In genomic region chr3:9730747-9731205, GRCh38 we compare ENCODE assay signal across 8 cellular contexts. TPM values are rescaled to one million over a fixed set of nuclear protein-coding genes. Genes with fewer than 3 reads are reported as not detected.
DNase-seq lines count a peak whose midpoint lies in the region; ATAC-seq, FAIRE-seq and TF ChIP-seq lines count a peak whose summit lies in the region.

No MANE protein-coding gene starts in this region.

- H3K36me3 ChIP-seq in GM23338 (ENCODE audit: insufficient read depth) (peaks cover 7% of the 10 kb centered on the region; the same call in 1 of the 2 replicates), K562 (ENCODE audit: control insufficient read depth, insufficient read depth, low read length) (peaks cover 30% of the 10 kb centered on the region), testis (ENCODE audit: low read depth, missing control alignments) (no peaks in the 10 kb centered on the region)

- peak overlapping the region; percentile 57 to 78; a peak in 3 of 4 replicates for H3K9ac ChIP-seq in K562 (ENCODE audit: insufficient read depth in 1 of 2, low read depth in 2 of 2, low read length in 2 of 2)

- DNase-seq in NCI-H2227 (lab: John Stamatoyannopoulos, UW; ENCODE audit: unreplicated experiment) = peak; percentile 89
- no peak for DNase-seq in NCI-H2227 treated with DMSO at 0.1 percent for 48 hours (lab: John Stamatoyannopoulos, UW)
- peak; percentile 96 for DNase-seq in GM23338 (ENCODE audit: low spot score)
- DNase-seq in LNCaP clone FGC (ENCODE audit: low read depth) = no peak
- DNase-seq in K562 (ENCODE audit: extremely low read depth in 1 of 4, low spot score in 3 of 4) = peak in 1 of 4 experiments; percentile 41
- DNase-seq in left colon = no peak
- DNase-seq in testis = no peak
- no peak for DNase-seq in NOMO-1 treated with DMSO at 0.1 percent for 48 hours (lab: John Stamatoyannopoulos, UW; ENCODE audit: unreplicated experiment)

- H3F3A ChIP-seq in GM23338 (replicated peaks; ENCODE audit: low read depth) = 0 out of 2 replicates have a peak, but pooled peaks cover 8% of the 10 kb centered on the region

- H3K9me3 Mint-ChIP-seq in GM23338 = no peaks in the 10 kb centered on the region

- peaks cover 25% of the 10 kb centered on the region for H3K4me1 Mint-ChIP-seq in GM23338

- POLR2A ChIA-PET in K562 (lab: Yijun Ruan, JAX) = interaction anchor here (0.5 to 5.9 kb wide), 10 partner anchors 9 to 590 kb away, joined by 3 to 60 read pairs (median 5); partner anchors contain the start of genes OGG1, SEC13 and THUMPD3

- H2AFZ ChIP-seq in GM23338 (peak overlapping the region; percentile 77), K562 (ENCODE audit: low read depth, low read length) (peak overlapping the region; percentile 95)

- TF ChIP-seq CTCF in GM23338 (conservative IDR thresholded peaks at IDR 0.05; ENCODE audit: low read depth in 2 of 2) = no peak
- no peak for TF ChIP-seq CTCF in LNCaP clone FGC (IDR thresholded peaks at IDR 0.05; ENCODE audit: control insufficient read depth, extremely low read depth, insufficient read depth)
- no peak for TF ChIP-seq CTCF in K562 (IDR thresholded peaks at IDR 0.05 in 2 of 3, conservative IDR thresholded peaks at IDR 0.05 in 1 of 3; ENCODE audit: insufficient read depth in 2 of 3, low read depth in 1 of 3, low read length in 3 of 3)
- TF ChIP-seq CTCF in testis (IDR thresholded peaks at IDR 0.05) = peak in 1 of 3 experiments; percentile 18

- TF ChIP-seq RAD21 in K562 (CRISPR knock-in tag; conservative IDR thresholded peaks at IDR 0.05 in 1 of 2, IDR thresholded peaks at IDR 0.05 in 1 of 2) = no peak

- no peaks in the 10 kb centered on the region for H3K9me1 ChIP-seq in K562 (ENCODE audit: control insufficient read depth, insufficient read depth, low read length)

- H3K4me2 ChIP-seq in GM23338 (peak overlapping the region; percentile 75), K562 (ENCODE audit: insufficient read depth, low read length) (peak overlapping the region; percentile 79)

- H3K27ac ChIP-seq in GM23338 (ENCODE audit: low read depth) (peak overlapping the region; percentile 74), K562 (ENCODE audit: extremely low read depth, low read depth, low read length) (peak overlapping the region; percentile 64; the same call in 2 of the 3 replicates), testis (peak overlapping the region; percentile 94 to 97)

- CTCF ChIA-PET in K562 (lab: Yijun Ruan, JAX; ENCODE audit: low intra/inter-chr PET ratio) = no interaction called here

- FAIRE-seq in K562 (lab: Jason Lieb, UNC) = no peak

- peaks cover 24% of the 10 kb centered on the region for H3K36me3 Mint-ChIP-seq in GM23338 (ENCODE audit: low read depth)

- ATAC-seq in GM23338 = peak; percentile 71
- peak; percentile 69 for ATAC-seq in K562
- ATAC-seq in left colon = peak; percentile 66

- peaks cover 25% of the 10 kb centered on the region for H4K20me1 ChIP-seq in GM23338 (replicated peaks; ENCODE audit: insufficient read depth)
- peaks cover 16% of the 10 kb centered on the region for H4K20me1 ChIP-seq in K562 (replicated peaks; ENCODE audit: control insufficient read depth, insufficient read depth, low read length)

- under 1% methylated on average over 15 of the region's 16 CpGs for WGBS in K562 (ENCODE audit: insufficient coverage, low coverage, missing lambda C conversion rate)
- WGBS in testis, 2 donors = 1% methylated on average over 15 of the region's 16 CpGs

- H3K4me3 ChIP-seq in GM23338 = peak overlapping the region; percentile 91
- peak overlapping the region; percentile 97 for H3K4me3 ChIP-seq in LNCaP clone FGC (ENCODE audit: low read depth, low read length)
- H3K4me3 ChIP-seq in K562 = peak overlapping the region; percentile 93
- H3K4me3 ChIP-seq in testis = peak overlapping the region; percentile 85 to 91

- H3K27me3 ChIP-seq in GM23338 (ENCODE audit: insufficient read depth) (no peaks in the 10 kb centered on the region), K562 (ENCODE audit: control insufficient read depth in 2 of 2, insufficient read depth in 2 of 2, low read length in 2 of 2) (no peaks in the 10 kb centered on the region), testis (no peaks in the 10 kb centered on the region)

- H3K9me3 ChIP-seq in K562 (replicated peaks; ENCODE audit: control insufficient read depth, insufficient read depth, low read depth, low read length) = no peaks in the 10 kb centered on the region
- H3K9me3 ChIP-seq in testis = no peaks in the 10 kb centered on the region

- peaks cover 4% of the 10 kb centered on the region for H3K27me3 Mint-ChIP-seq in GM23338 (ENCODE audit: insufficient read depth, low read depth, poor library complexity)

- intact Hi-C loops in K562 (cut with micrococcal nuclease) = loop anchor here (1.0 kb wide), 1 partner anchor 19 kb away; the partner anchor contains the start of gene OGG1
- intact Hi-C loops in left colon (cut with DNase I, micrococcal nuclease) = no loop called here
- intact Hi-C loops in testis (cut with DNase I; ENCODE audit: low total_unique reads) = no loop called here

- BruUV-seq in K562 (replicated peaks; lab: Mats Ljungman, UMichigan) = no TSS peak

- H3K79me2 ChIP-seq in GM23338 (replicated peaks; ENCODE audit: insufficient read depth) (peaks cover 36% of the 10 kb centered on the region), K562 (ENCODE audit: control insufficient read depth, insufficient read depth, low read length) (peaks cover 40% of the 10 kb centered on the region)

- H3K9me2 ChIP-seq in GM23338 (ENCODE audit: insufficient read depth) = no peaks in the 10 kb centered on the region

- in situ Hi-C loops in K562 (cut with MboI) = no loop called here

- TF ChIP-seq POLR2A in K562 (conservative IDR thresholded peaks at IDR 0.05) = no peak
- TF ChIP-seq POLR2A in testis (IDR thresholded peaks at IDR 0.05) = no peak

- peak overlapping the region; percentile 70 for H3K27ac Mint-ChIP-seq in GM23338

- peak overlapping the region; percentile 81 for H3K4me3 Mint-ChIP-seq in GM23338

- no peak for TF ChIP-seq EP300 in K562 (IDR thresholded peaks at IDR 0.05; ENCODE audit: low read length)

- H3K4me1 ChIP-seq in GM23338 (ENCODE audit: insufficient read depth) (peaks cover 16% of the 10 kb centered on the region), K562 (replicated peaks in 1 of 2; ENCODE audit: control insufficient read depth in 2 of 2, insufficient read depth in 2 of 2, low read length in 2 of 2) (peaks cover 34 to 36% of the 10 kb centered on the region in 2 experiments), testis (peaks cover 14% of the 10 kb centered on the region)

RNA-seq across cellular contexts. Expression of gene BRPF1, which starts 0.8 kb away (rescaled TPM):
- total RNA-seq in GM23338 (2014; rRNA removed; shearing (Covaris generic)) = 23.7 and 24.7 TPM in 2 replicates
- 6.3 and 8.0 TPM in 2 replicates for polyA plus RNA-seq in GM23338 (2016; fragmentation: Nextera tagmentation; extraction: Ambion mirVana)
- 33.6 and 67.8 TPM in 2 replicates for total RNA-seq in K562 (2011; cell fraction: chromatin; rRNA removed; ENCODE audit: low replicate concordance)
- 33.7 and 49.2 TPM in 2 replicates for total RNA-seq in K562 (2011; cell fraction: nucleolus; rRNA removed)
- 26.6 and 32.0 TPM in 2 replicates for total RNA-seq in K562 (2011; cell fraction: nucleoplasm; rRNA removed)
- 29.9 and 38.9 TPM in 2 replicates for total RNA-seq in K562 (2014; rRNA removed)
- total RNA-seq in K562 (2014; rRNA removed; fragmentation: Illumina TruSeq; extraction: Trizol) = 12.6 and 13.5 TPM in 2 replicates
- 23.5 and 25.5 TPM in 2 replicates for total RNA-seq in K562 (2015; rRNA removed; fragmentation: Illumina TruSeq; extraction: Trizol)
- total RNA-seq in K562 (2021) = 40.2 and 40.6 TPM in 2 replicates
- 12.7 and 16.6 TPM in 2 replicates for polyA plus RNA-seq in K562 (2011; rRNA removed)
- 12.3 and 19.3 TPM in 2 replicates for polyA plus RNA-seq in K562 (2011; cell fraction: cytosol; rRNA removed)
- 46.8 and 95.4 TPM in 2 replicates for polyA plus RNA-seq in K562 (2011; cell fraction: nucleus; rRNA removed)
- polyA plus RNA-seq in K562 (2012) = 23.7 and 24.3 TPM in 2 replicates
- 26.7 and 30.5 TPM in 2 replicates for polyA plus RNA-seq in K562 (2014; fragmentation: Illumina TruSeq; extraction: Trizol)
- polyA plus RNA-seq in K562 (2014; fragmentation: Nextera tagmentation; extraction: Ambion mirVana) = 1 to 10 TPM; 1.1 to 1.4 TPM
- polyA plus RNA-seq in K562 (2014; rRNA removed) = 26.0 and 32.8 TPM in 2 replicates
- 14.6 and 16.9 TPM in 2 replicates for polyA minus RNA-seq in K562 (2011; rRNA and poly(A)+ RNA removed)
- 15.2 and 22.2 TPM in 2 replicates for polyA minus RNA-seq in K562 (2011; cell fraction: cytosol; rRNA and poly(A)+ RNA removed)
- 24.9 and 29.5 TPM in 2 replicates for polyA minus RNA-seq in K562 (2011; cell fraction: nucleus; rRNA and poly(A)+ RNA removed)
- 10 to 100 TPM; 14.0 to 15.9 TPM for total RNA-seq in left colon
- total RNA-seq in testis = 10 to 100 TPM; 55.1 to 58.4 TPM
- 47.4 TPM for polyA plus RNA-seq in testis (ENCODE audit: insufficient read depth, low read depth, low replicate concordance)

RNA-seq across cellular contexts. Expression of gene OGG1, which starts 19.0 kb away (rescaled TPM):
- 25.4 and 27.6 TPM in 2 replicates for total RNA-seq in GM23338 (2014; rRNA removed; shearing (Covaris generic))
- polyA plus RNA-seq in GM23338 (2016; fragmentation: Nextera tagmentation; extraction: Ambion mirVana) (17.4 and 20.6 TPM in 2 replicates), K562 (2011; rRNA removed) (26.6 and 31.0 TPM in 2 replicates), K562 (2014; fragmentation: Illumina TruSeq; extraction: Trizol) (32.3 and 33.0 TPM in 2 replicates), K562 (2014; fragmentation: Nextera tagmentation; extraction: Ambion mirVana) (10 to 100 TPM in 1 of 2 experiments, 1 to 10 TPM in 1; 6.6 to 12.0 TPM), K562 (2014; rRNA removed) (24.4 and 26.5 TPM in 2 replicates), testis (ENCODE audit: insufficient read depth, low read depth, low replicate concordance) (18.8 TPM)
- total RNA-seq in K562 (2011; cell fraction: chromatin; rRNA removed; ENCODE audit: low replicate concordance) = 74.9 and 150 TPM in 2 replicates
- total RNA-seq in K562 (2011; cell fraction: nucleolus; rRNA removed) = 93.6 and 122 TPM in 2 replicates
- total RNA-seq in K562 (2011; cell fraction: nucleoplasm; rRNA removed) = 99.4 and 140 TPM in 2 replicates
- total RNA-seq in K562 (2014; rRNA removed) (27.6 and 39.3 TPM in 2 replicates), K562 (2014; rRNA removed; fragmentation: Illumina TruSeq; extraction: Trizol) (14.6 and 18.2 TPM in 2 replicates), K562 (2015; rRNA removed; fragmentation: Illumina TruSeq; extraction: Trizol) (26.4 and 27.5 TPM in 2 replicates), K562 (2021) (23.6 and 25.7 TPM in 2 replicates), left colon (10 to 100 TPM; 23.8 to 25.0 TPM), testis (10 to 100 TPM; 30.3 to 36.4 TPM)
- polyA plus RNA-seq in K562 (2011; cell fraction: cytosol; rRNA removed) = 27.6 and 51.7 TPM in 2 replicates
- 41.4 and 56.0 TPM in 2 replicates for polyA plus RNA-seq in K562 (2011; cell fraction: nucleus; rRNA removed)
- polyA plus RNA-seq in K562 (2012) = 23.4 and 31.1 TPM in 2 replicates
- polyA minus RNA-seq in K562 (2011; rRNA and poly(A)+ RNA removed) = 38.9 and 47.9 TPM in 2 replicates
- polyA minus RNA-seq in K562 (2011; cell fraction: cytosol; rRNA and poly(A)+ RNA removed) = 16.7 and 29.9 TPM in 2 replicates
- polyA minus RNA-seq in K562 (2011; cell fraction: nucleus; rRNA and poly(A)+ RNA removed) = 52.4 and 57.1 TPM in 2 replicates

RNA-seq across cellular contexts. Expression of gene CPNE9, which starts 27.1 kb away (rescaled TPM):
- 7.8 and 8.8 TPM in 2 replicates for total RNA-seq in GM23338 (2014; rRNA removed; shearing (Covaris generic))
- polyA plus RNA-seq in GM23338 (2016; fragmentation: Nextera tagmentation; extraction: Ambion mirVana) (6.2 and 7.0 TPM in 2 replicates), K562 (2011; rRNA removed) (0.19 and 0.33 TPM in 2 replicates), K562 (2014; fragmentation: Illumina TruSeq; extraction: Trizol) (0.51 TPM in 1 of 2 replicates, not detected in the other), K562 (2014; fragmentation: Nextera tagmentation; extraction: Ambion mirVana) (under 1 TPM; 0.25 to 0.56 TPM), K562 (2014; rRNA removed) (0.24 and 0.34 TPM in 2 replicates), testis (ENCODE audit: insufficient read depth, low read depth, low replicate concordance) (1.3 TPM)
- not detected in 2 replicates for total RNA-seq in K562 (2011; cell fraction: chromatin; rRNA removed; ENCODE audit: low replicate concordance)
- total RNA-seq in K562 (2011; cell fraction: nucleolus; rRNA removed) = not detected in 2 replicates
- 0.46 TPM in 1 of 2 replicates, not detected in the other for total RNA-seq in K562 (2011; cell fraction: nucleoplasm; rRNA removed)
- total RNA-seq in K562 (2014; rRNA removed) (0.49 TPM in 1 of 2 replicates, not detected in the other), K562 (2014; rRNA removed; fragmentation: Illumina TruSeq; extraction: Trizol) (0.22 TPM in 1 of 2 replicates, not detected in the other), K562 (2015; rRNA removed; fragmentation: Illumina TruSeq; extraction: Trizol) (0.33 TPM in 1 of 2 replicates, not detected in the other), K562 (2021) (not detected in 2 replicates), left colon (not detected), testis (1 to 10 TPM in 1 of 2 donors, under 1 TPM in 1; 0.31 to 1.4 TPM)
- polyA plus RNA-seq in K562 (2011; cell fraction: cytosol; rRNA removed) = 0.03 and 0.34 TPM in 2 replicates
- 0.33 and 0.48 TPM in 2 replicates for polyA plus RNA-seq in K562 (2011; cell fraction: nucleus; rRNA removed)
- 0.36 and 0.91 TPM in 2 replicates for polyA plus RNA-seq in K562 (2012)
- polyA minus RNA-seq in K562 (2011; rRNA and poly(A)+ RNA removed) = not detected in 2 replicates
- not detected in 2 replicates for polyA minus RNA-seq in K562 (2011; cell fraction: cytosol; rRNA and poly(A)+ RNA removed)
- polyA minus RNA-seq in K562 (2011; cell fraction: nucleus; rRNA and poly(A)+ RNA removed) = not detected in 2 replicates

RNA-seq across cellular contexts. Expression of gene CAMK1, which starts 39.0 kb away (rescaled TPM):
- total RNA-seq in GM23338 (2014; rRNA removed; shearing (Covaris generic)) = 3.1 and 4.4 TPM in 2 replicates
- polyA plus RNA-seq in GM23338 (2016; fragmentation: Nextera tagmentation; extraction: Ambion mirVana) = 4.4 and 4.9 TPM in 2 replicates
- total RNA-seq in K562 (2011; cell fraction: chromatin; rRNA removed; ENCODE audit: low replicate concordance) = 2.0 and 4.8 TPM in 2 replicates
- 4.2 and 4.6 TPM in 2 replicates for total RNA-seq in K562 (2011; cell fraction: nucleolus; rRNA removed)
- 2.3 and 3.2 TPM in 2 replicates for total RNA-seq in K562 (2011; cell fraction: nucleoplasm; rRNA removed)
- 10.7 and 13.9 TPM in 2 replicates for total RNA-seq in K562 (2014; rRNA removed)
- 4.4 and 4.7 TPM in 2 replicates for total RNA-seq in K562 (2014; rRNA removed; fragmentation: Illumina TruSeq; extraction: Trizol)
- 6.1 and 6.6 TPM in 2 replicates for total RNA-seq in K562 (2015; rRNA removed; fragmentation: Illumina TruSeq; extraction: Trizol)
- 5.2 and 6.2 TPM in 2 replicates for total RNA-seq in K562 (2021)
- 7.3 and 8.4 TPM in 2 replicates for polyA plus RNA-seq in K562 (2011; rRNA removed)
- 5.8 and 12.1 TPM in 2 replicates for polyA plus RNA-seq in K562 (2011; cell fraction: cytosol; rRNA removed)
- 6.0 and 9.9 TPM in 2 replicates for polyA plus RNA-seq in K562 (2011; cell fraction: nucleus; rRNA removed)
- 7.7 and 9.7 TPM in 2 replicates for polyA plus RNA-seq in K562 (2012)
- polyA plus RNA-seq in K562 (2014; fragmentation: Illumina TruSeq; extraction: Trizol) = 6.0 and 6.2 TPM in 2 replicates
- under 1 TPM; 0.23 to 0.39 TPM for polyA plus RNA-seq in K562 (2014; fragmentation: Nextera tagmentation; extraction: Ambion mirVana)
- polyA plus RNA-seq in K562 (2014; rRNA removed) = 7.7 and 10.6 TPM in 2 replicates
- 2.6 and 2.9 TPM in 2 replicates for polyA minus RNA-seq in K562 (2011; rRNA and poly(A)+ RNA removed)
- 3.1 and 3.6 TPM in 2 replicates for polyA minus RNA-seq in K562 (2011; cell fraction: cytosol; rRNA and poly(A)+ RNA removed)
- polyA minus RNA-seq in K562 (2011; cell fraction: nucleus; rRNA and poly(A)+ RNA removed) = 1.3 and 2.4 TPM in 2 replicates
- 10 to 100 TPM in 1 of 2 donors, 1 to 10 TPM in 1; 8.2 to 10.9 TPM for total RNA-seq in left colon
- 100 to 1,000 TPM; 127 to 185 TPM for total RNA-seq in testis
- 62.7 TPM for polyA plus RNA-seq in testis (ENCODE audit: insufficient read depth, low read depth, low replicate concordance)

Comparison
In these comparisons a context has a peak if more than half of its experiments do, and no peak if none do; other contexts are left out.
1. DNase-seq: peak in NCI-H2227 (single experiment) and GM23338 (single experiment); none in NCI-H2227 treated with DMSO at 0.1 percent for 48 hours (single experiment), LNCaP clone FGC (single experiment), left colon (0 of 2), testis (single experiment) and NOMO-1 treated with DMSO at 0.1 percent for 48 hours (single experiment).
2. Peak in every context shown above with its lines, with median percentiles within 50 percentile points of each other: ATAC-seq, H3K27ac ChIP-seq and H3K4me3 ChIP-seq.